ENCODE assay signal across 21 cellular contexts in genomic region chr1:37243368-37244082, GRCh38.
"Had no signal": no experiment of that assay in that cellular context is flagged by ENCODE, and none has a peak within 500 bp of the region (broad histone marks: within the 10 kb centered on the region; RNA-seq: fewer than 3 reads in every experiment).

No MANE protein-coding gene starts in this region.

- ATAC-seq: activated CD8-positive, alpha-beta T cell treated with anti-CD3 and anti-CD28 coated beads, Interleukin-2, amount 10 ng/mL, durations not matched to agents 7 days and 5 days; activated T-cell treated with anti-CD3 and anti-CD28 coated beads, Interleukin-2, amount 50 U/mL, for 4 hours; PC-3 had no signal

- H3K36me3 Mint-ChIP-seq: activated naive CD8-positive, alpha-beta T cell; brain had no signal

- H3K27ac Mint-ChIP-seq: activated CD8-positive, alpha-beta T cell treated with anti-CD3 and anti-CD28 coated beads, Interleukin-2, amount 10 ng/mL, durations not matched to agents 7 days and 5 days; activated naive CD4-positive, alpha-beta T cell treated with anti-CD3 and anti-CD28 coated beads for 36 hours; activated naive CD8-positive, alpha-beta T cell; T-helper 1 cell treated with Interleukin-12 subunit alpha and Interleukin-12 subunit beta and Interleukin-4 antibody, amounts not matched to agents 30 μg/mL and 1 μg/mL, for 36 hours had no signal

- DNase-seq: activated CD4-positive, alpha-beta T cell treated with anti-CD3 and anti-CD28 coated beads for 48 hours; activated CD4-positive, alpha-beta T cell treated with anti-CD3 and anti-CD28 coated beads, Interleukin-2, amount 50 U/mL, for 4 hours; activated CD4-positive, CD25-positive, alpha-beta regulatory T cell treated with anti-CD3 and anti-CD28 coated beads, Interleukin-2, amount 50 U/mL, for 72 hours; activated CD8-positive, alpha-beta T cell treated with anti-CD3 and anti-CD28 coated beads, Interleukin-2, amount 10 ng/mL, durations not matched to agents 7 days and 5 days; activated effector memory CD4-positive, alpha-beta T cell treated with anti-CD3 and anti-CD28 coated beads, Interleukin-2, amount 50 U/mL, for 16 hours; activated naive CD4-positive, alpha-beta T cell treated with anti-CD3 and anti-CD28 coated beads for 36 hours; activated T-cell treated with anti-CD3 and anti-CD28 coated beads, Interleukin-2, amount 50 U/mL, for 4 hours; amygdala; KG1; NCI-H1092; NCI-H146; NCI-H2081 treated with DMSO at 0.1 percent for 48 hours; NCI-H2171 treated with DMSO at 0.1 percent for 48 hours; NCI-H226; NCI-H510A treated with DMSO at 0.1 percent for 48 hours; PC-3; SHP77 treated with DMSO at 0.1 percent for 48 hours had no signal

- H3K9me3 Mint-ChIP-seq: activated naive CD4-positive, alpha-beta T cell treated with anti-CD3 and anti-CD28 coated beads for 36 hours; activated T-cell treated with anti-CD3 and anti-CD28 coated beads, Interleukin-2, amount 50 U/mL, for 4 hours; central memory CD8-positive, alpha-beta T cell; T-helper 1 cell treated with Interleukin-12 subunit alpha and Interleukin-12 subunit beta and Interleukin-4 antibody, amounts not matched to agents 30 μg/mL and 1 μg/mL, for 36 hours had no signal

- H3K4me1 Mint-ChIP-seq: central memory CD8-positive, alpha-beta T cell had no signal

- H3K4me3 Mint-ChIP-seq: activated CD8-positive, alpha-beta T cell treated with anti-CD3 and anti-CD28 coated beads, Interleukin-2, amount 10 ng/mL, durations not matched to agents 7 days and 5 days; activated naive CD4-positive, alpha-beta T cell treated with anti-CD3 and anti-CD28 coated beads for 36 hours; activated naive CD8-positive, alpha-beta T cell; activated T-cell treated with anti-CD3 and anti-CD28 coated beads, Interleukin-2, amount 50 U/mL, for 4 hours; brain; central memory CD8-positive, alpha-beta T cell; T-helper 1 cell treated with Interleukin-12 subunit alpha and Interleukin-12 subunit beta and Interleukin-4 antibody, amounts not matched to agents 30 μg/mL and 1 μg/mL, for 36 hours had no signal
